17 cellular contexts compared by ENCODE assay signal in the genomic region with DNA sequence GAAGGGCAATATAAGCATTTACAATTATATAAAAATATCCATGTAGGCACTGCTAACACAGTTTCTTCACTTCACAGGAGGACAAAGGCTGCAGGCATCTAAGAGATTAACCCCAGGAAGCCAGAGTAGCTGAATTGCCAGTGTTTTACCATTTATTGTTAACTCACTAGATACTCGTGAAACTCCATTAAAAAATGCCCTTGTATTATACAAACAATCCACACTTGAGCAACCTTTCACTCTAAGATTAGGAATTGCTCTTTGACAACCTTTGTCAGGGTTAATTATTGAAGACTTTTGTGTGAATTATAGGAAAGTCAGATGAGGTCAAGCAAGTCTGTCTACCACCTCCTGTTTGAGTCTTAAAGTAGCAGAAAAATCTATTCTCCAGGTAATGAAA.
"Had no signal": no experiment of that assay in that cellular context is flagged by ENCODE, and none has a peak within 500 bp of the region (broad histone marks: within the 10 kb centered on the region; RNA-seq: fewer than 3 reads in every experiment).

No MANE protein-coding gene starts in this region.

- H3K27ac Mint-ChIP-seq: activated CD4-positive, alpha-beta T cell treated with anti-CD3 and anti-CD28 coated beads, Interleukin-2, amount 10 ng/mL, durations not matched to agents 24 days and 14 days; activated CD8-positive, alpha-beta T cell treated with anti-CD3 and anti-CD28 coated beads for 36 hours; activated naive CD8-positive, alpha-beta T cell treated with anti-CD3 and anti-CD28 coated beads, Interleukin-2, amount 10 ng/mL, durations not matched to agents 7 days and 5 days; activated T-cell treated with anti-CD3 and anti-CD28 coated beads, Interleukin-2, amount 50 U/mL, for 24 hours; activated T-helper 2 cell treated with anti-CD3 and anti-CD28 coated beads, Interferon-gamma antibody, Interleukin-2, Interleukin-4, amounts not matched to agents 10 μg/mL and 5 μg/mL and 100 μg/mL, durations not matched to agents 14 hours and 24 hours and 36 hours; effector memory CD8-positive, alpha-beta T cell; naive thymus-derived CD8-positive, alpha-beta T cell; stimulated activated naive CD8-positive, alpha-beta T cell treated with anti-CD3 and anti-CD28 coated beads, Interleukin-15, amount 100 ng/mL, for 72 hours had no signal

- ATAC-seq: activated CD8-positive, alpha-beta T cell treated with anti-CD3 and anti-CD28 coated beads for 36 hours; effector memory CD8-positive, alpha-beta T cell; naive thymus-derived CD8-positive, alpha-beta T cell; stimulated activated naive CD8-positive, alpha-beta T cell treated with anti-CD3 and anti-CD28 coated beads, Interleukin-15, amount 100 ng/mL, for 72 hours had no signal

- H3K4me3 Mint-ChIP-seq: activated CD4-positive, alpha-beta T cell treated with anti-CD3 and anti-CD28 coated beads, Interleukin-2, amount 10 ng/mL, durations not matched to agents 24 days and 14 days; activated CD8-positive, alpha-beta T cell treated with anti-CD3 and anti-CD28 coated beads for 36 hours; activated naive CD8-positive, alpha-beta T cell treated with anti-CD3 and anti-CD28 coated beads, Interleukin-2, amount 10 ng/mL, durations not matched to agents 7 days and 5 days; activated T-cell treated with anti-CD3 and anti-CD28 coated beads, Interleukin-2, amount 50 U/mL, for 24 hours; effector memory CD8-positive, alpha-beta T cell; naive thymus-derived CD8-positive, alpha-beta T cell; stimulated activated naive CD8-positive, alpha-beta T cell treated with anti-CD3 and anti-CD28 coated beads, Interleukin-15, amount 100 ng/mL, for 72 hours had no signal

- H3K9me3 ChIP-seq: upper lobe of left lung had no signal

- H3K4me3 ChIP-seq: cardiac muscle cell, upper lobe of left lung had no signal

- H3K36me3 Mint-ChIP-seq: activated naive CD8-positive, alpha-beta T cell treated with anti-CD3 and anti-CD28 coated beads, Interleukin-2, amount 10 ng/mL, durations not matched to agents 7 days and 5 days; naive thymus-derived CD8-positive, alpha-beta T cell had no signal

- H3K9me3 Mint-ChIP-seq: activated CD4-positive, alpha-beta T cell treated with anti-CD3 and anti-CD28 coated beads, Interleukin-2, amount 10 ng/mL, durations not matched to agents 24 days and 14 days; activated CD8-positive, alpha-beta T cell treated with anti-CD3 and anti-CD28 coated beads for 36 hours; activated naive CD8-positive, alpha-beta T cell treated with anti-CD3 and anti-CD28 coated beads, Interleukin-2, amount 10 ng/mL, durations not matched to agents 7 days and 5 days; activated T-cell treated with anti-CD3 and anti-CD28 coated beads, Interleukin-2, amount 50 U/mL, for 24 hours; activated T-helper 2 cell treated with anti-CD3 and anti-CD28 coated beads, Interferon-gamma antibody, Interleukin-2, Interleukin-4, amounts not matched to agents 10 μg/mL and 5 μg/mL and 100 μg/mL, durations not matched to agents 14 hours and 24 hours and 36 hours; effector memory CD8-positive, alpha-beta T cell; naive thymus-derived CD8-positive, alpha-beta T cell; stimulated activated naive CD8-positive, alpha-beta T cell treated with anti-CD3 and anti-CD28 coated beads, Interleukin-15, amount 100 ng/mL, for 72 hours had no signal

- H3K36me3 ChIP-seq: cardiac muscle cell, upper lobe of left lung had no signal

- H3K27ac ChIP-seq: cardiac muscle cell had no signal

- DNase-seq: activated CD4-positive, alpha-beta T cell treated with anti-CD3 and anti-CD28 coated beads, Interleukin-2, amount 10 ng/mL, durations not matched to agents 24 days and 14 days; activated CD8-positive, alpha-beta T cell treated with anti-CD3 and anti-CD28 coated beads for 36 hours; activated naive CD4-positive, alpha-beta T cell treated with Interleukin-2 at 50 U/mL for 16 hours; activated naive CD8-positive, alpha-beta T cell treated with anti-CD3 and anti-CD28 coated beads, Interleukin-2, amount 10 ng/mL, durations not matched to agents 7 days and 5 days; activated T-cell treated with anti-CD3 and anti-CD28 coated beads, Interleukin-2, amount 50 U/mL, for 24 hours; amygdala; effector memory CD8-positive, alpha-beta T cell; mesenchymal stem cell; naive thymus-derived CD8-positive, alpha-beta T cell; nucleus accumbens; posterior cingulate gyrus; stimulated activated naive CD8-positive, alpha-beta T cell treated with anti-CD3 and anti-CD28 coated beads, Interleukin-15, amount 100 ng/mL, for 72 hours; T-helper 1 cell; T-helper 9 cell; upper lobe of left lung had no signal

- H3K27me3 ChIP-seq: cardiac muscle cell, upper lobe of left lung had no signal
